In genomic region chr1:233440952-233441401, GRCh38 we compare ENCODE assay signal across 8 cellular contexts.
A peak's percentile ranks its signal among the peaks of the same experiment; 100 is the strongest.
DNase-seq lines count a peak whose midpoint lies in the region; ATAC-seq and TF ChIP-seq lines count a peak whose summit lies in the region.

No MANE protein-coding gene starts in this region.

- no peak overlapping the region for H3K9ac ChIP-seq in SK-N-MC (ENCODE audit: insufficient read length)

- H3K4me3 ChIP-seq in SK-N-MC (no peak overlapping the region), fibroblast of pulmonary artery (replicated peaks; ENCODE audit: low read depth, low read length) (no peak overlapping the region)

- peak; percentile 70 for ATAC-seq in GM18867 (IDR thresholded peaks at IDR 0.05; ENCODE audit: unreplicated experiment)
- ATAC-seq in omental fat pad (ENCODE audit: low FRiP score), result peak; percentile 35

- TF ChIP-seq CTCF in C4-2B (conservative IDR thresholded peaks at IDR 0.05), result peak; percentile 83
- TF ChIP-seq CTCF in fibroblast of pulmonary artery (IDR thresholded peaks at IDR 0.05; ENCODE audit: low read length, missing control alignments), result peak; percentile 74
- TF ChIP-seq CTCF in omental fat pad (IDR thresholded peaks at IDR 0.05), result no peak

- DNase-seq in NAMALWA (ENCODE audit: low spot score), result peak; percentile 58
- DNase-seq in SK-N-MC (ENCODE audit: low read depth, low spot score), result peak; percentile 42
- peak; percentile 74 for DNase-seq in fibroblast of pulmonary artery (ENCODE audit: low read depth)
- no peak for DNase-seq in omental fat pad (ENCODE audit: low spot score)
- no peak for DNase-seq in activated CD8-positive, alpha-beta memory T cell treated with anti-CD3 and anti-CD28 coated beads for 24 hours
- DNase-seq in ureter (ENCODE audit: low spot score), result no peak

- H3K9me3 ChIP-seq in SK-N-MC (ENCODE audit: low read depth, low read length), result no peaks in the 10 kb centered on the region

- no peaks in the 10 kb centered on the region for H3K36me3 ChIP-seq in SK-N-MC (ENCODE audit: insufficient read depth, low read length)

- H3K27ac ChIP-seq in C4-2B (peak overlapping the region; percentile 11; the same call in 1 of the 2 replicates), SK-N-MC (no peak overlapping the region)

Comparison
In these comparisons a context has a peak if more than half of its experiments do, and no peak if none do; other contexts are left out.
1. CTCF ChIP-seq: peak in C4-2B (single experiment) and fibroblast of pulmonary artery (single experiment); none in omental fat pad (0 of 3).
2. DNase-seq: peak in NAMALWA (single experiment), SK-N-MC (single experiment) and fibroblast of pulmonary artery (single experiment); none in omental fat pad (single experiment), activated CD8-positive, alpha-beta memory T cell treated with anti-CD3 and anti-CD28 coated beads for 24 hours (single experiment) and ureter (single experiment).